In the genomic region with DNA sequence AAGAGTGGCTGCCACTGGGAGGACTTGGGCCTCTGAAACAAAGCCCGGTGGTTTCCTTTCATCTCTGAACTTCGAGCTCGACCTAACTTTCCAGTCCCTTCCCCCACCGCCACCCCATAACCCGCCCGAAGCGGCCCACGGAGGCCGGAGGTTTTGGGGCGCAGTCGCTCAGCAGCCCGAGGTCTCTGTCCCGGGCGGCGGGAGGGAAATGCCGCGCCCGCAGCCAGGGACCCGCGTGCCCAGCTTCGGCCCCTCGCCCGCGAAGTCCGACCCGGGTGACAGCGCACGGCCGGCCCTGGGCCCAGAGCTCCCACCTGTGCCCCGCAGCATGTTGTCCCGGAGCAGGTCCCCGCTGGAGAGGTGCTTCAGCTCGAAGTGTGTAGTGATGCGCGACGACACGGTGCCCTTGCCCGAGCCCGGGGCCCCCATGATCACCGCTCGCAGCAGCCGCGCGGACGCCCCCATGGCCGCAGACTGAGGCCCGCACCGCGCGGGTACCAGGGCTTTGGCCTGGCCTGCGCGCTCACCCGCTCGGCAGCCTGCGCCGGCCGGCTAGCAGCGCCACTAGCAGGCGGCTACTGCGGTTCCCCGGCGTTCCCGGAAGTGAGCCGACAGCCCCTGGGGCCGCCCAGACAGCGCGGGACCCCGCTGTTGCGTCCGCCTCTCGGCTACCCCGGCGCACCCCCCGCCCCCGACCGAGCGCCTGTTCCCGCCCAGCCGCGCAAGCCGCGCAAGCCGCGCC, we compare ENCODE assay signal across 1 cellular context.
TF ChIP-seq lines count a peak whose summit lies in the region.

Gene AK3, minus strand, starts transcription at position 580 of the 742 bp plus-strand sequence. Its CDS starts 115 bp downstream, at position 465.

TF ChIP-seq in SK-N-SH, 30 proteins besides CTCF, POLR2A, EP300 and RAD21 (continued from another document):
- TF ChIP-seq USF2 (IDR thresholded peaks at IDR 0.05; ENCODE audit: borderline replicate concordance, low read depth, low read length) (no peak), NFIC (IDR thresholded peaks at IDR 0.05; ENCODE audit: borderline replicate concordance) (no peak), PBX3 (IDR thresholded peaks at IDR 0.05) (no peak), JUND (IDR thresholded peaks at IDR 0.05) (no peak), EZH2phosphoT487 (IDR thresholded peaks at IDR 0.05; ENCODE audit: borderline replicate concordance, low read depth) (no peak), TAF1 (IDR thresholded peaks at IDR 0.05; ENCODE audit: borderline replicate concordance, low read depth, low read length) (peak; percentile 89)
- TF ChIP-seq, protein P1, sequence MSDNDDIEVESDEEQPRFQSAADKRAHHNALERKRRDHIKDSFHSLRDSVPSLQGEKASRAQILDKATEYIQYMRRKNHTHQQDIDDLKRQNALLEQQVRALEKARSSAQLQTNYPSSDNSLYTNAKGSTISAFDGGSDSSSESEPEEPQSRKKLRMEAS (IDR thresholded peaks at IDR 0.05; ENCODE audit: low read depth): peak; percentile 72
- TF ChIP-seq, protein P2, sequence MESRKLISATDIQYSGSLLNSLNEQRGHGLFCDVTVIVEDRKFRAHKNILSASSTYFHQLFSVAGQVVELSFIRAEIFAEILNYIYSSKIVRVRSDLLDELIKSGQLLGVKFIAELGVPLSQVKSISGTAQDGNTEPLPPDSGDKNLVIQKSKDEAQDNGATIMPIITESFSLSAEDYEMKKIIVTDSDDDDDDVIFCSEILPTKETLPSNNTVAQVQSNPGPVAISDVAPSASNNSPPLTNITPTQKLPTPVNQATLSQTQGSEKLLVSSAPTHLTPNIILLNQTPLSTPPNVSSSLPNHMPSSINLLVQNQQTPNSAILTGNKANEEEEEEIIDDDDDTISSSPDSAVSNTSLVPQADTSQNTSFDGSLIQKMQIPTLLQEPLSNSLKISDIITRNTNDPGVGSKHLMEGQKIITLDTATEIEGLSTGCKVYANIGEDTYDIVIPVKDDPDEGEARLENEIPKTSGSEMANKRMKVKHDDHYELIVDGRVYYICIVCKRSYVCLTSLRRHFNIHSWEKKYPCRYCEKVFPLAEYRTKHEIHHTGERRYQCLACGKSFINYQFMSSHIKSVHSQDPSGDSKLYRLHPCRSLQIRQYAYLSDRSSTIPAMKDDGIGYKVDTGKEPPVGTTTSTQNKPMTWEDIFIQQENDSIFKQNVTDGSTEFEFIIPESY (IDR thresholded peaks at IDR 0.05; ENCODE audit: borderline replicate concordance, low read depth): no peak
TF ChIP-seq in SK-N-SH: peak in this region for 10.
